15 cellular contexts compared by ENCODE assay signal in genomic region chr2:63863707-63864106, GRCh38.
"Had no signal": no experiment of that assay in that cellular context is flagged by ENCODE, and none has a peak within 500 bp of the region (broad histone marks: within the 10 kb centered on the region; RNA-seq: fewer than 3 reads in every experiment).

No MANE protein-coding gene starts in this region.

- H3K9me3 ChIP-seq: suprapubic skin had no signal

- H3K4me1 ChIP-seq: parathyroid adenoma had no signal

- H3K9ac ChIP-seq: parathyroid adenoma had no signal

- H3K4me1 Mint-ChIP-seq: brain had no signal

- H3K4me3 Mint-ChIP-seq: activated B cell treated with CpG ODN at 0.5 μM for 24 hours; activated CD8-positive, alpha-beta memory T cell treated with anti-CD3 and anti-CD28 coated beads, Interleukin-2, amount 10 ng/mL, durations not matched to agents 7 days and 5 days; brain; endodermal cell; memory B cell; type B pancreatic cell had no signal

- H3K27ac ChIP-seq: parathyroid adenoma, SK-N-MC, suprapubic skin had no signal

- DNase-seq: activated B cell treated with CpG ODN at 0.5 μM for 24 hours; activated CD4-positive, alpha-beta T cell treated with anti-CD3 and anti-CD28 coated beads, Interleukin-2, amount 50 U/mL, for 1 hour; activated CD8-positive, alpha-beta memory T cell treated with anti-CD3 and anti-CD28 coated beads, Interleukin-2, amount 10 ng/mL, durations not matched to agents 7 days and 5 days; amniotic stem cell; endodermal cell; glutamatergic neuron; stimulated activated CD4-positive, alpha-beta T cell treated with anti-CD3 and anti-CD28 coated beads, Interleukin-2, amount 100 ng/mL, for 24 hours; stimulated activated naive CD4-positive, alpha-beta T cell treated with Interleukin-2 at 50 U/mL for 16 hours had no signal

- H3K27ac Mint-ChIP-seq: memory B cell, type B pancreatic cell had no signal

- H3K27me3 ChIP-seq: suprapubic skin had no signal

- ATAC-seq: activated CD8-positive, alpha-beta memory T cell treated with anti-CD3 and anti-CD28 coated beads, Interleukin-2, amount 10 ng/mL, durations not matched to agents 7 days and 5 days had no signal

- H3K4me3 ChIP-seq: SK-N-MC, suprapubic skin had no signal

- H3K9me3 Mint-ChIP-seq: activated B cell treated with CpG ODN at 0.5 μM for 24 hours; activated naive CD4-positive, alpha-beta T cell treated with anti-CD3 and anti-CD28 coated beads, Interleukin-2, amount 50 U/mL, for 72 hours; brain; endodermal cell; memory B cell; type B pancreatic cell had no signal

- H2AFZ ChIP-seq: parathyroid adenoma had no signal

- H3K27me3 Mint-ChIP-seq: activated B cell treated with CpG ODN at 0.5 μM for 24 hours; activated CD8-positive, alpha-beta memory T cell treated with anti-CD3 and anti-CD28 coated beads, Interleukin-2, amount 10 ng/mL, durations not matched to agents 7 days and 5 days; brain; memory B cell; type B pancreatic cell had no signal
